In genomic region chr17:55344514-55344997, GRCh38 we compare ENCODE assay signal across 14 cellular contexts.
DNase-seq lines count a peak whose midpoint lies in the region; ATAC-seq and TF ChIP-seq lines count a peak whose summit lies in the region.
"Had no signal": no experiment of that assay in that cellular context is flagged by ENCODE, and none has a peak within 500 bp of the region (broad histone marks: within the 10 kb centered on the region; RNA-seq: fewer than 3 reads in every experiment).

No MANE protein-coding gene starts in this region.

- H3K27me3 ChIP-seq in SK-N-SH (ENCODE audit: insufficient read depth): no peaks in the 10 kb centered on the region
- H3K27me3 ChIP-seq: colonic mucosa had no signal

- CTCF ChIA-PET in SK-N-SH (lab: Yijun Ruan, JAX): interaction anchor here (0.9 to 6.9 kb wide), 7 partner anchors 14 to 351 kb away, joined by 4 to 104 read pairs (median 5); no protein-coding TSS in a partner anchor

- no peaks in the 10 kb centered on the region for H3F3A ChIP-seq in SK-N-SH (replicated peaks; ENCODE audit: insufficient read depth)

- no peak overlapping the region for H2AFZ ChIP-seq in SK-N-SH (ENCODE audit: low read depth)

- H3K4me1 Mint-ChIP-seq in activated naive CD8-positive, alpha-beta T cell treated with anti-CD3 and anti-CD28 coated beads for 36 hours: peaks cover 21% of the 10 kb centered on the region

- POLR2A ChIA-PET in SK-N-SH (lab: Yijun Ruan, JAX): no interaction called here

- H3K36me3 Mint-ChIP-seq in activated naive CD8-positive, alpha-beta T cell treated with anti-CD3 and anti-CD28 coated beads for 36 hours: no peaks in the 10 kb centered on the region

- peak in 1 of 2 experiments; percentile 53; a peak in 1 of 4 replicates for TF ChIP-seq EP300 in SK-N-SH (IDR thresholded peaks at IDR 0.05; ENCODE audit: borderline replicate concordance in 1 of 2, low read depth in 1 of 2, low read length in 1 of 2)

- no peak overlapping the region for H3K27ac ChIP-seq in SK-N-SH (ENCODE audit: low read depth in 2 of 2, low read length in 1 of 2)
- H3K27ac ChIP-seq: colonic mucosa, KMS-11 had no signal

- TF ChIP-seq CTCF in SK-N-SH (IDR thresholded peaks at IDR 0.05) (no peak), GM10266 (IDR thresholded peaks at IDR 0.05; ENCODE audit: control insufficient read depth, insufficient read depth, low read depth, missing control alignments) (no peak)

- no peaks in the 10 kb centered on the region for H3K36me3 ChIP-seq in SK-N-SH (replicated peaks in 1 of 2; ENCODE audit: control insufficient read depth in 1 of 2, insufficient read depth in 2 of 2, low read length in 1 of 2)
- H3K36me3 ChIP-seq: colonic mucosa had no signal

- no peaks in the 10 kb centered on the region for H3K9me3 ChIP-seq in SK-N-SH
- H3K9me3 ChIP-seq: colonic mucosa had no signal

- peak overlapping the region; percentile 11 for H3K27ac Mint-ChIP-seq in activated naive CD8-positive, alpha-beta T cell treated with anti-CD3 and anti-CD28 coated beads for 36 hours
- H3K27ac Mint-ChIP-seq: B cell, nephron had no signal

- H3K9me3 Mint-ChIP-seq in activated naive CD8-positive, alpha-beta T cell treated with anti-CD3 and anti-CD28 coated beads for 36 hours: peaks cover 5% of the 10 kb centered on the region

- TF ChIP-seq RAD21 in SK-N-SH (IDR thresholded peaks at IDR 0.05; ENCODE audit: low read length): no peak

- H3K4me3 ChIP-seq in SK-N-SH (ENCODE audit: low read depth in 2 of 2, low read length in 1 of 2): no peak overlapping the region
- H3K4me3 ChIP-seq: colonic mucosa had no signal

- no peaks in the 10 kb centered on the region for H3K9me2 ChIP-seq in SK-N-SH

- ATAC-seq in GM21360 (IDR thresholded peaks at IDR 0.05; ENCODE audit: unreplicated experiment): no peak
- ATAC-seq: Right ventricle myocardium inferior had no signal

- H3K4me1 ChIP-seq in SK-N-SH (ENCODE audit: control insufficient read depth in 1 of 2, insufficient read depth in 2 of 2, low read depth in 1 of 2, low read length in 1 of 2): peaks cover 0 to 5% of the 10 kb centered on the region in 2 experiments; a peak in 1 of 4 replicates
- H3K4me1 ChIP-seq: colonic mucosa had no signal

- peaks cover 13% of the 10 kb centered on the region for H3K27me3 Mint-ChIP-seq in activated naive CD8-positive, alpha-beta T cell treated with anti-CD3 and anti-CD28 coated beads for 36 hours

- peak; percentile 24 for DNase-seq in stimulated activated CD4-positive, alpha-beta T cell treated with anti-CD3 and anti-CD28 coated beads, Interleukin-15, amount 100 ng/mL, for 24 hours
- no peak for DNase-seq in stimulated activated CD4-positive, alpha-beta T cell treated with anti-CD3 and anti-CD28 coated beads, Interleukin-12 subunit alpha, Interleukin-12 subunit beta, amount 100 ng/mL, for 4 hours
- DNase-seq in SK-N-SH: peak; percentile 23
- peak; percentile 18 for DNase-seq in activated naive CD8-positive, alpha-beta T cell treated with anti-CD3 and anti-CD28 coated beads for 36 hours
- DNase-seq in GM10266 (ENCODE audit: extremely low spot score): no peak
- DNase-seq in NK-92 treated with Interleukin-12 subunit alpha and Interleukin-12 subunit beta, amount 100 ng/mL, for 24 hours (lab: John Stamatoyannopoulos, UW): no peak
- DNase-seq: colonic mucosa, DMS153, NCI-H1436 had no signal

- H3K9ac ChIP-seq in SK-N-SH: no peak overlapping the region
- H3K9ac ChIP-seq: KMS-11 had no signal

- H3K79me2 ChIP-seq in SK-N-SH (ENCODE audit: insufficient read depth): no peaks in the 10 kb centered on the region

- H4K20me1 ChIP-seq in SK-N-SH (ENCODE audit: insufficient read depth): no peaks in the 10 kb centered on the region

- 46% methylated on average over 3 of the region's 3 CpGs for WGBS in SK-N-SH (ENCODE audit: low lambda C conversion rate)

- H3K4me2 ChIP-seq in SK-N-SH: no peak overlapping the region
- H3K4me2 ChIP-seq: KMS-11 had no signal

- H3K4me3 Mint-ChIP-seq in activated naive CD8-positive, alpha-beta T cell treated with anti-CD3 and anti-CD28 coated beads for 36 hours: no peak overlapping the region
- H3K4me3 Mint-ChIP-seq: B cell, nephron had no signal

TF ChIP-seq in SK-N-SH, 30 proteins besides CTCF, POLR2A, EP300 and RAD21:
- TF ChIP-seq RCOR1 (IDR thresholded peaks at IDR 0.05; ENCODE audit: low read length) (peak; percentile 68; the same call in 1 of the 2 replicates), TCF12 (IDR thresholded peaks at IDR 0.05) (no peak), MEF2A (IDR thresholded peaks at IDR 0.05; ENCODE audit: borderline replicate concordance, low read depth) (no peak), POLR2AphosphoS5 (IDR thresholded peaks at IDR 0.05; ENCODE audit: low read depth, low read length) (no peak), NRF1 (IDR thresholded peaks at IDR 0.05; ENCODE audit: low read depth, low read length) (no peak), GATA2 (CRISPR knock-in tag; IDR thresholded peaks at IDR 0.05) (peak; percentile 61)
TF ChIP-seq in SK-N-SH: peak in this region for 2.

Comparison
In these comparisons a context has a peak if more than half of its experiments do, and no peak if none do; other contexts are left out.
1. DNase-seq: peak in stimulated activated CD4-positive, alpha-beta T cell treated with anti-CD3 and anti-CD28 coated beads, Interleukin-15, amount 100 ng/mL, for 24 hours (single experiment), SK-N-SH (single experiment) and activated naive CD8-positive, alpha-beta T cell treated with anti-CD3 and anti-CD28 coated beads for 36 hours (single experiment); none in stimulated activated CD4-positive, alpha-beta T cell treated with anti-CD3 and anti-CD28 coated beads, Interleukin-12 subunit alpha, Interleukin-12 subunit beta, amount 100 ng/mL, for 4 hours (single experiment), GM10266 (single experiment) and NK-92 treated with Interleukin-12 subunit alpha and Interleukin-12 subunit beta, amount 100 ng/mL, for 24 hours (single experiment).